In the genomic region with DNA sequence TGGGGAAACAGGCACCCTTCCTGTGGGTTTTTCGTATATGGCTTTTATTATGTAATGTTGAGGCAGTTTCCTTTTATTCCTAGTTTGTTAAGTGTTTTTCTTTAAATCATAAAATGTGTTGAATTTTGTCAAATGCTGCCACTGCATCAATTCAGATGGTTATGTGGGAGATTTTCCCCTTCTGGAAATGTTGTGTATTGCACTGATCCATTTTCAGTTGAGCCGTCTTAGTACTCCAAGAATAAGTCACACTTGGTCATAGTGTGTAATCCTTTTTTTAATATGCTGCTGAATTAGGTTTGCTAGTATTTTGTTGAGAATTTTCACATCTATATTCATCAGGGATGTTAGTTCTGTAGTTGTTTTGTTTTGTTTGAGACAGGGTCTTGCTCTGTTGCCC, we compare ENCODE assay signal across 16 cellular contexts. TPM values are rescaled to one million over a fixed set of nuclear protein-coding genes. Genes with fewer than 3 reads are reported as not detected.
DNase-seq lines count a peak whose midpoint lies in the region; ATAC-seq and TF ChIP-seq lines count a peak whose summit lies in the region.
"Had no signal": no experiment of that assay in that cellular context is flagged by ENCODE, and none has a peak within 500 bp of the region (broad histone marks: within the 10 kb centered on the region; RNA-seq: fewer than 3 reads in every experiment).

No MANE protein-coding gene starts in this region.

- no peaks in the 10 kb centered on the region for H3K9me3 ChIP-seq in upper lobe of right lung

- no peaks in the 10 kb centered on the region for H3K27me3 Mint-ChIP-seq in activated CD8-positive, alpha-beta T cell treated with anti-CD3 and anti-CD28 coated beads for 36 hours
- H3K27me3 Mint-ChIP-seq in activated CD8-positive, alpha-beta T cell treated with anti-CD3 and anti-CD28 coated beads, Interleukin-2, amount 10 ng/mL, durations not matched to agents 7 days and 5 days (ENCODE audit: low read depth), result no peaks in the 10 kb centered on the region
- peaks cover 0 to 5% (median 4%) of the 10 kb centered on the region in 3 donors for H3K27me3 Mint-ChIP-seq in CD14-positive monocyte (ENCODE audit: low read depth in 3 of 3)

- H3K4me3 Mint-ChIP-seq in activated CD8-positive, alpha-beta T cell treated with anti-CD3 and anti-CD28 coated beads for 36 hours, result no peak overlapping the region
- no peak overlapping the region for H3K4me3 Mint-ChIP-seq in activated CD8-positive, alpha-beta T cell treated with anti-CD3 and anti-CD28 coated beads, Interleukin-2, amount 10 ng/mL, durations not matched to agents 7 days and 5 days
- no peak overlapping the region for H3K4me3 Mint-ChIP-seq in CD14-positive monocyte

- peaks cover 18% of the 10 kb centered on the region for H3K9me3 Mint-ChIP-seq in activated CD8-positive, alpha-beta T cell treated with anti-CD3 and anti-CD28 coated beads for 36 hours
- peaks cover 39% of the 10 kb centered on the region for H3K9me3 Mint-ChIP-seq in activated CD8-positive, alpha-beta T cell treated with anti-CD3 and anti-CD28 coated beads, Interleukin-2, amount 10 ng/mL, durations not matched to agents 7 days and 5 days (ENCODE audit: insufficient read depth)
- peaks cover 42 to 70% (median 54%) of the 10 kb centered on the region in 7 donors for H3K9me3 Mint-ChIP-seq in CD14-positive monocyte

- H3K27ac Mint-ChIP-seq in activated CD8-positive, alpha-beta T cell treated with anti-CD3 and anti-CD28 coated beads for 36 hours, result no peak overlapping the region
- H3K27ac Mint-ChIP-seq in activated CD8-positive, alpha-beta T cell treated with anti-CD3 and anti-CD28 coated beads, Interleukin-2, amount 10 ng/mL, durations not matched to agents 7 days and 5 days, result no peak overlapping the region
- no peak overlapping the region for H3K27ac Mint-ChIP-seq in CD14-positive monocyte

- POLR2A ChIA-PET in activated CD8-positive, alpha-beta T cell treated with anti-CD3 and anti-CD28 coated beads for 36 hours (lab: Charles Lee), result interaction anchor here (0.6 to 1.8 kb wide), 3 partner anchors 8 to 329 kb away, joined by 3 to 9 read pairs (median 4); a partner anchor contains a TSS
- POLR2A ChIA-PET in activated CD8-positive, alpha-beta T cell treated with anti-CD3 and anti-CD28 coated beads, Interleukin-2, amount 10 ng/mL, durations not matched to agents 7 days and 5 days (lab: Charles Lee), result interaction anchor here (2.4 kb wide), 1 partner anchor 9 kb away, joined by 8 read pairs; a partner anchor contains a TSS

- CTCF ChIA-PET in activated CD8-positive, alpha-beta T cell treated with anti-CD3 and anti-CD28 coated beads for 36 hours (lab: Charles Lee), result interaction anchor here (1.9 to 2.7 kb wide), 2 partner anchors 9 to 28 kb away, joined by 9 to 43 read pairs; no protein-coding TSS in a partner anchor
- CTCF ChIA-PET in activated CD8-positive, alpha-beta T cell treated with anti-CD3 and anti-CD28 coated beads, Interleukin-2, amount 10 ng/mL, durations not matched to agents 7 days and 5 days (lab: Charles Lee), result interaction anchor here (1.4 to 3.0 kb wide), 2 partner anchors 9 to 27 kb away, joined by 5 to 38 read pairs; no protein-coding TSS in a partner anchor

- no peaks in the 10 kb centered on the region for H3K4me1 ChIP-seq in upper lobe of right lung

- TF ChIP-seq POLR2A in erythroblast (IDR thresholded peaks at IDR 0.05; ENCODE audit: low read length), result no peak

- no peaks in the 10 kb centered on the region for H3K27me3 ChIP-seq in upper lobe of right lung

- ATAC-seq in activated CD8-positive, alpha-beta T cell treated with anti-CD3 and anti-CD28 coated beads for 36 hours, result no peak
- no peak for ATAC-seq in activated CD8-positive, alpha-beta T cell treated with anti-CD3 and anti-CD28 coated beads, Interleukin-2, amount 10 ng/mL, durations not matched to agents 7 days and 5 days
- ATAC-seq in upper lobe of right lung, result no peak
- ATAC-seq: Right ventricle myocardium inferior had no signal

- peaks cover 53% of the 10 kb centered on the region for H3K4me1 Mint-ChIP-seq in activated CD8-positive, alpha-beta T cell treated with anti-CD3 and anti-CD28 coated beads for 36 hours (ENCODE audit: low read depth)
- peaks cover 42% of the 10 kb centered on the region for H3K4me1 Mint-ChIP-seq in activated CD8-positive, alpha-beta T cell treated with anti-CD3 and anti-CD28 coated beads, Interleukin-2, amount 10 ng/mL, durations not matched to agents 7 days and 5 days (ENCODE audit: low read depth)
- no peaks in the 10 kb centered on the region for H3K4me1 Mint-ChIP-seq in CD14-positive monocyte

- intact Hi-C loops in activated CD8-positive, alpha-beta T cell treated with anti-CD3 and anti-CD28 coated beads for 36 hours (cut with micrococcal nuclease), result no loop called here
- intact Hi-C loops in CD14-positive monocyte (cut with micrococcal nuclease) (no loop called here), upper lobe of right lung (cut with DNase I) (loop anchor here (10.0 kb wide), 1 partner anchor 86 kb away; a partner anchor contains a TSS)

- H3K27ac ChIP-seq in upper lobe of right lung, result no peak overlapping the region
- H3K27ac ChIP-seq: C4-2B had no signal

- DNase-seq in activated CD8-positive, alpha-beta T cell treated with anti-CD3 and anti-CD28 coated beads for 36 hours, result no peak
- DNase-seq in activated CD8-positive, alpha-beta T cell treated with anti-CD3 and anti-CD28 coated beads, Interleukin-2, amount 10 ng/mL, durations not matched to agents 7 days and 5 days, result no peak
- peak; percentile 46 for DNase-seq in RKO (ENCODE audit: low spot score)
- no peak for DNase-seq in fibroblast of villous mesenchyme (ENCODE audit: low read depth)
- DNase-seq in CD14-positive monocyte (ENCODE audit: low spot score), result no peak
- no peak for DNase-seq in NK-92 treated with Interleukin-12 subunit alpha and Interleukin-12 subunit beta, amount 100 ng/mL, for 24 hours (lab: John Stamatoyannopoulos, UW)
- DNase-seq in upper lobe of right lung, result no peak
- DNase-seq in erythroblast (lab: John Stamatoyannopoulos, UW), result no peak
- DNase-seq: COR-L47, HCEC 1CT, NCI-H1436 treated with DMSO at 0.1 percent for 48 hours, NCI-H2081 treated with DMSO at 0.1 percent for 48 hours, NCI-H2227 treated with DMSO at 0.1 percent for 48 hours, NCI-H69 had no signal

- H3K36me3 ChIP-seq in upper lobe of right lung, result no peaks in the 10 kb centered on the region

- TF ChIP-seq CTCF in activated CD8-positive, alpha-beta T cell treated with anti-CD3 and anti-CD28 coated beads for 36 hours (IDR thresholded peaks at IDR 0.05), result peak; percentile 35
- peak; percentile 16 for TF ChIP-seq CTCF in fibroblast of villous mesenchyme (IDR thresholded peaks at IDR 0.05; ENCODE audit: insufficient read depth, low read depth, low read length)
- no peak for TF ChIP-seq CTCF in CD14-positive monocyte (IDR thresholded peaks at IDR 0.05)
- TF ChIP-seq CTCF in upper lobe of right lung (IDR thresholded peaks at IDR 0.05), result no peak

- peaks cover 15% of the 10 kb centered on the region for H3K36me3 Mint-ChIP-seq in activated CD8-positive, alpha-beta T cell treated with anti-CD3 and anti-CD28 coated beads for 36 hours (ENCODE audit: low read depth)
- H3K36me3 Mint-ChIP-seq in activated CD8-positive, alpha-beta T cell treated with anti-CD3 and anti-CD28 coated beads, Interleukin-2, amount 10 ng/mL, durations not matched to agents 7 days and 5 days (ENCODE audit: low read depth), result peaks cover 35% of the 10 kb centered on the region
- H3K36me3 Mint-ChIP-seq in CD14-positive monocyte, result peaks cover 0 to 1% of the 10 kb centered on the region in 2 donors

- H3K4me3 ChIP-seq in fibroblast of villous mesenchyme (ENCODE audit: low read depth, low read length), result no peak overlapping the region
- H3K4me3 ChIP-seq in upper lobe of right lung, result no peak overlapping the region

RNA-seq across cellular contexts. Expression of a gene that starts 9.5 kb away (rescaled TPM):
- total RNA-seq in activated CD8-positive, alpha-beta T cell treated with anti-CD3 and anti-CD28 coated beads for 36 hours, result 100 to 1,000 TPM; 136 TPM
- 100 to 1,000 TPM; 214 to 217 TPM for total RNA-seq in activated CD8-positive, alpha-beta T cell treated with anti-CD3 and anti-CD28 coated beads, Interleukin-2, amount 10 ng/mL, durations not matched to agents 7 days and 5 days
- total RNA-seq in fibroblast of villous mesenchyme, result 235 and 314 TPM in 2 replicates
- polyA plus RNA-seq in CD14-positive monocyte, result 10 to 100 TPM; 21.3 to 42.1 TPM
- total RNA-seq in upper lobe of right lung, result 169 TPM

RNA-seq across cellular contexts. Expression of a gene that starts 31.2 kb away (rescaled TPM):
- total RNA-seq in activated CD8-positive, alpha-beta T cell treated with anti-CD3 and anti-CD28 coated beads for 36 hours, result 10 to 100 TPM; 32.3 to 37.0 TPM
- 10 to 100 TPM; 60.3 to 65.1 TPM for total RNA-seq in activated CD8-positive, alpha-beta T cell treated with anti-CD3 and anti-CD28 coated beads, Interleukin-2, amount 10 ng/mL, durations not matched to agents 7 days and 5 days
- total RNA-seq in fibroblast of villous mesenchyme (59.6 and 60.2 TPM in 2 replicates), upper lobe of right lung (63.2 TPM)
- polyA plus RNA-seq in CD14-positive monocyte, result 10 to 100 TPM; 34.3 to 37.7 TPM

Comparison
In these comparisons a context has a peak if more than half of its experiments do, and no peak if none do; other contexts are left out.
1. CTCF ChIP-seq: peak in activated CD8-positive, alpha-beta T cell treated with anti-CD3 and anti-CD28 coated beads for 36 hours (single experiment) and fibroblast of villous mesenchyme (single experiment); none in CD14-positive monocyte (single experiment) and upper lobe of right lung (single experiment).